11 cellular contexts compared by ENCODE assay signal in the genomic region with DNA sequence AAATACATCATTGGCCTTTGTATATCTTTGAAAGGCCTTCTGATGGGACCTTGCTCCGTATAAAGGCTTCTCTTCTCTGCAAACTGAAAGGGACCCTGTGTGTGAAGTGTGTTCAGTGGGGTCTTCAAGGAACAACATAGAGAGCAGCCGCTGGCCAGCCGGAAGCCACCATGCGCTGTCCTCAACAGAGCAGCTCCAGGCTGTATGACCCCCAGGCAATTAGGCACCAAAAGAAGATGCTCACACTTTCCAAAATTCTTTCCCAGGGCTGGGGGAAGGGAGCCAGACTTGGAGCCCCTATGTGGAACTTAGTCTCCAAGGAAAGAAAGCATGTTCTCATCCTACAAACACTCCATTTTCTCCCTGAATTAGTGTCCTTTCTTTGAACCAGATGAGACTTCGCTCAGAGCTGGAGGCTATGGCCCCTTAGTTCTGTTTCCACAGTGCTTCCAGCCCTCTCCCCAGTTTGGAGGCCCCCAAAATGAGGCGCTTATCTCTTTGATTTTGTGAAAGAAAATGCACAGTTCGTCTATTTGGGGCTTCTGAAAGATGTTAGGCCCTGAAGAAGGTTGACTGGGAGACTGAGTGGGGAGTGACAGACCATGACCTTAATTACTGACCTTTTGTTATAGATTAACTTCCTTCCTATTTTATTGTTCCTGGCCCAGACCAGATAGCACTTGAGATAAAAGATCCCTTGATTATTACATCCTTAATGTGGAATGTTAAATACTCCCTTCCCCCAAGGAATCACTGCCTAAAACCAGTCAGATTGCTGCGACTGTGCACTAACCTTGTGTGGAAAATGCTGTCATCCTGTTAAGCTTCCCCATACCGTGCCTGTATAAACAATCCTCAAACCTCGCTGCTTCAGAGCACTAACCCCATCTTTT.
DNase-seq lines count a peak whose midpoint lies in the region; ATAC-seq and TF ChIP-seq lines count a peak whose summit lies in the region.
"Had no signal": no experiment of that assay in that cellular context is flagged by ENCODE, and none has a peak within 500 bp of the region (broad histone marks: within the 10 kb centered on the region; RNA-seq: fewer than 3 reads in every experiment).

No MANE protein-coding gene starts in this region.

- 70 to 78% (median 73%) methylated on average over 10 of the region's 10 CpGs for WGBS in stomach, 5 donors

- peak; percentile 17 for DNase-seq in AG10803 (ENCODE audit: low read depth)
- peak; percentile 33 for DNase-seq in KBM-7
- peak; percentile 90 for DNase-seq in dermis blood vessel endothelial cell
- peak; percentile 74 for DNase-seq in midbrain (lab: John Stamatoyannopoulos, UW)
- no peak for DNase-seq in NCI-H748 treated with DMSO at 0.1 percent for 48 hours (lab: John Stamatoyannopoulos, UW)
- no peak for DNase-seq in stomach
- DNase-seq in mesenteric fat pad (ENCODE audit: low spot score), result no peak
- DNase-seq: activated naive CD8-positive, alpha-beta T cell treated with anti-CD3 and anti-CD28 coated beads, Interleukin-2, amount 10 ng/mL, durations not matched to agents 7 days and 5 days; NCI-H526 had no signal

- H3K27ac ChIP-seq in stomach, result peak overlapping the region in 1 of 5 donors; percentile 3
- H3K27ac ChIP-seq: neutrophil had no signal

- in situ Hi-C loops in KBM-7 (cut with MboI; ENCODE audit: low pct_unique_long_range_greater_than_20kb, low sequenced_read_pairs), result no loop called here

- no peak for TF ChIP-seq EP300 in stomach (IDR thresholded peaks at IDR 0.05)

- H3K4me3 ChIP-seq in AG10803 (ENCODE audit: low read length) (no peak overlapping the region), stomach (no peak overlapping the region)

- TF ChIP-seq CTCF in AG10803 (conservative IDR thresholded peaks at IDR 0.05; ENCODE audit: low read length), result no peak
- no peak for TF ChIP-seq CTCF in stomach (IDR thresholded peaks at IDR 0.05)

- H3K27me3 ChIP-seq in stomach, result no peaks in the 10 kb centered on the region
- H3K27me3 ChIP-seq: neutrophil had no signal

- no peaks in the 10 kb centered on the region for H3K36me3 ChIP-seq in stomach
- H3K36me3 ChIP-seq: neutrophil had no signal

- no peaks in the 10 kb centered on the region for H3K9me3 ChIP-seq in stomach
- H3K9me3 ChIP-seq: neutrophil had no signal

- intact Hi-C loops in stomach (cut with DNase I; ENCODE audit: low total_unique reads), result no loop called here

- ATAC-seq in HG03342 (IDR thresholded peaks at IDR 0.05; ENCODE audit: unreplicated experiment), result no peak

- no peak for TF ChIP-seq POLR2A in stomach (IDR thresholded peaks at IDR 0.05)

- H3K4me1 ChIP-seq in stomach, result peaks cover 0 to 12% (median 6%) of the 10 kb centered on the region in 4 donors

Comparison
In these comparisons a context has a peak if more than half of its experiments do, and no peak if none do; other contexts are left out.
1. DNase-seq: peak in AG10803 (single experiment), KBM-7 (single experiment), dermis blood vessel endothelial cell (single experiment) and midbrain (single experiment); none in NCI-H748 treated with DMSO at 0.1 percent for 48 hours (single experiment), stomach (single experiment) and mesenteric fat pad (single experiment).